In the genomic region with DNA sequence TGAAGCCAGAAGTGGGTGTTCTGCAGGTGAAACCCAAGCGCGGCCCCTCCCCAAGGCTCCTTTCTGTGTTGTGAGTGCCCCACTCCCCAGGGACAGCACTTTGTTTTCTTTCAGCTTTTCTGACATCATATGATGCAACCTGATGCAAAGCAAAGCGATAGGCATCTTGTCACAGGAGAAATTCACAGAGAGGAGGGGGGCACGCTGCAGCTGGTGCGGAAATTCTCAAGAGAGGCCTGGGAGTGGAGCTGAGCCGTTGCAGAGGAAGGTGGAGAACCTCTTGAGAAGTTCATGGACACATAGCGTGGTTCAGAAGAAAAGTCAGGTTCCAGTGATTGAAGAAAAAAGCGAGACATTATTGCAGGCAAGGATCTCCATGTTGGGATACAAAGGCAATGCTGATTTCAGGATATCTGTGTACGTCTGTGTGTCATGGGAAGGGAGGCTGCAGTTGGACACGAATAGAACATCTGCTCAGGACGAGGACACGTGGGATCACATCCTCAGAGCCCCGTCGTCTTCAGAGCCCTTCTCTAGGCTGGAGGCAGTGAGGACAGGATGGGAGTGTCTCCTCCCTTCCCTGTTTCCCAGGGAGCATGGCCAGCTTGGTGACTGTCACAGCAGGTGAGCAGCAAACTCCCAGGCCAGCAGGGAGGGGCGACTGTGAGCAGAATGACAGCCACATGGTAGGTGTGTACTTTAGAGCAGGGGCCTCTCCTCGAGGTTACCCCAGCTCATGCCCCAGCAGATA, we compare ENCODE assay signal across 1 cellular context.
A peak's percentile ranks its signal among the peaks of the same experiment; 100 is the strongest.
TF ChIP-seq lines count a peak whose summit lies in the region.

No MANE protein-coding gene starts in this region.

TF ChIP-seq in K562, 482 proteins besides CTCF, POLR2A, EP300 and RAD21 (continued from another document):
- TF ChIP-seq, protein P1, sequence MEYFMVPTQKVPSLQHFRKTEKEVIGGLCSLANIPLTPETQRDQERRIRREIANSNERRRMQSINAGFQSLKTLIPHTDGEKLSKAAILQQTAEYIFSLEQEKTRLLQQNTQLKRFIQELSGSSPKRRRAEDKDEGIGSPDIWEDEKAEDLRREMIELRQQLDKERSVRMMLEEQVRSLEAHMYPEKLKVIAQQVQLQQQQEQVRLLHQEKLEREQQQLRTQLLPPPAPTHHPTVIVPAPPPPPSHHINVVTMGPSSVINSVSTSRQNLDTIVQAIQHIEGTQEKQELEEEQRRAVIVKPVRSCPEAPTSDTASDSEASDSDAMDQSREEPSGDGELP (CRISPR knock-in tag; IDR thresholded peaks at IDR 0.05; ENCODE audit: borderline replicate concordance) = peak; percentile 93
- TF ChIP-seq ZNF584 (CRISPR knock-in tag; IDR thresholded peaks at IDR 0.05; ENCODE audit: low read depth) = peak; percentile 78
- no peak for TF ChIP-seq DACH1 (IDR thresholded peaks at IDR 0.05; ENCODE audit: partially characterized antibody)
- TF ChIP-seq SRF (CRISPR knock-in tag; IDR thresholded peaks at IDR 0.05) = peak in 1 of 2 experiments; percentile 42; a peak in 1 of 4 replicates
- TF ChIP-seq RBM39 (optimal IDR thresholded peaks at IDR 0.05; ENCODE audit: low read depth, low read length) = no peak
- TF ChIP-seq, protein P2, sequence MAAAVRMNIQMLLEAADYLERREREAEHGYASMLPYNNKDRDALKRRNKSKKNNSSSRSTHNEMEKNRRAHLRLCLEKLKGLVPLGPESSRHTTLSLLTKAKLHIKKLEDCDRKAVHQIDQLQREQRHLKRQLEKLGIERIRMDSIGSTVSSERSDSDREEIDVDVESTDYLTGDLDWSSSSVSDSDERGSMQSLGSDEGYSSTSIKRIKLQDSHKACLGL (CRISPR knock-in tag; IDR thresholded peaks at IDR 0.05; ENCODE audit: borderline replicate concordance, poor library complexity, severe bottlenecking) = peak; percentile 9
- peak; percentile 64; the same call in 1 of the 2 replicates for TF ChIP-seq ZNF197 (CRISPR knock-in tag; IDR thresholded peaks at IDR 0.05; ENCODE audit: low read depth)
- peak; percentile 79 for TF ChIP-seq CREM (IDR thresholded peaks at IDR 0.05; ENCODE audit: low read depth)
- peak; percentile 46 for TF ChIP-seq ETV1 (tag; conservative IDR thresholded peaks at IDR 0.05; ENCODE audit: low read depth)
- TF ChIP-seq RCOR1 (IDR thresholded peaks at IDR 0.05; ENCODE audit: borderline replicate concordance in 1 of 2, low read depth in 2 of 2, low read length in 2 of 2) = 0 out of 4 replicates have a peak, but pooled peaks of 1 of the 2 experiments have one; percentile 43
- TF ChIP-seq ZNF830 (CRISPR knock-in tag; IDR thresholded peaks at IDR 0.05) = 0 out of 2 replicates have a peak, but pooled peaks have one; percentile 44
- TF ChIP-seq DIDO1 (tag; IDR thresholded peaks at IDR 0.05; ENCODE audit: low read depth) = 0 out of 2 replicates have a peak, but pooled peaks have one; percentile 10
- TF ChIP-seq ZNF24 (IDR thresholded peaks at IDR 0.05) = peak; percentile 28; the same call in 1 of the 2 replicates
- TF ChIP-seq TAL1 (IDR thresholded peaks at IDR 0.05) = peak; percentile 20; the same call in 1 of the 2 replicates
- peak; percentile 31; the same call in 1 of the 2 replicates for TF ChIP-seq NBN (IDR thresholded peaks at IDR 0.05; ENCODE audit: low read depth)
- TF ChIP-seq, protein P3, sequence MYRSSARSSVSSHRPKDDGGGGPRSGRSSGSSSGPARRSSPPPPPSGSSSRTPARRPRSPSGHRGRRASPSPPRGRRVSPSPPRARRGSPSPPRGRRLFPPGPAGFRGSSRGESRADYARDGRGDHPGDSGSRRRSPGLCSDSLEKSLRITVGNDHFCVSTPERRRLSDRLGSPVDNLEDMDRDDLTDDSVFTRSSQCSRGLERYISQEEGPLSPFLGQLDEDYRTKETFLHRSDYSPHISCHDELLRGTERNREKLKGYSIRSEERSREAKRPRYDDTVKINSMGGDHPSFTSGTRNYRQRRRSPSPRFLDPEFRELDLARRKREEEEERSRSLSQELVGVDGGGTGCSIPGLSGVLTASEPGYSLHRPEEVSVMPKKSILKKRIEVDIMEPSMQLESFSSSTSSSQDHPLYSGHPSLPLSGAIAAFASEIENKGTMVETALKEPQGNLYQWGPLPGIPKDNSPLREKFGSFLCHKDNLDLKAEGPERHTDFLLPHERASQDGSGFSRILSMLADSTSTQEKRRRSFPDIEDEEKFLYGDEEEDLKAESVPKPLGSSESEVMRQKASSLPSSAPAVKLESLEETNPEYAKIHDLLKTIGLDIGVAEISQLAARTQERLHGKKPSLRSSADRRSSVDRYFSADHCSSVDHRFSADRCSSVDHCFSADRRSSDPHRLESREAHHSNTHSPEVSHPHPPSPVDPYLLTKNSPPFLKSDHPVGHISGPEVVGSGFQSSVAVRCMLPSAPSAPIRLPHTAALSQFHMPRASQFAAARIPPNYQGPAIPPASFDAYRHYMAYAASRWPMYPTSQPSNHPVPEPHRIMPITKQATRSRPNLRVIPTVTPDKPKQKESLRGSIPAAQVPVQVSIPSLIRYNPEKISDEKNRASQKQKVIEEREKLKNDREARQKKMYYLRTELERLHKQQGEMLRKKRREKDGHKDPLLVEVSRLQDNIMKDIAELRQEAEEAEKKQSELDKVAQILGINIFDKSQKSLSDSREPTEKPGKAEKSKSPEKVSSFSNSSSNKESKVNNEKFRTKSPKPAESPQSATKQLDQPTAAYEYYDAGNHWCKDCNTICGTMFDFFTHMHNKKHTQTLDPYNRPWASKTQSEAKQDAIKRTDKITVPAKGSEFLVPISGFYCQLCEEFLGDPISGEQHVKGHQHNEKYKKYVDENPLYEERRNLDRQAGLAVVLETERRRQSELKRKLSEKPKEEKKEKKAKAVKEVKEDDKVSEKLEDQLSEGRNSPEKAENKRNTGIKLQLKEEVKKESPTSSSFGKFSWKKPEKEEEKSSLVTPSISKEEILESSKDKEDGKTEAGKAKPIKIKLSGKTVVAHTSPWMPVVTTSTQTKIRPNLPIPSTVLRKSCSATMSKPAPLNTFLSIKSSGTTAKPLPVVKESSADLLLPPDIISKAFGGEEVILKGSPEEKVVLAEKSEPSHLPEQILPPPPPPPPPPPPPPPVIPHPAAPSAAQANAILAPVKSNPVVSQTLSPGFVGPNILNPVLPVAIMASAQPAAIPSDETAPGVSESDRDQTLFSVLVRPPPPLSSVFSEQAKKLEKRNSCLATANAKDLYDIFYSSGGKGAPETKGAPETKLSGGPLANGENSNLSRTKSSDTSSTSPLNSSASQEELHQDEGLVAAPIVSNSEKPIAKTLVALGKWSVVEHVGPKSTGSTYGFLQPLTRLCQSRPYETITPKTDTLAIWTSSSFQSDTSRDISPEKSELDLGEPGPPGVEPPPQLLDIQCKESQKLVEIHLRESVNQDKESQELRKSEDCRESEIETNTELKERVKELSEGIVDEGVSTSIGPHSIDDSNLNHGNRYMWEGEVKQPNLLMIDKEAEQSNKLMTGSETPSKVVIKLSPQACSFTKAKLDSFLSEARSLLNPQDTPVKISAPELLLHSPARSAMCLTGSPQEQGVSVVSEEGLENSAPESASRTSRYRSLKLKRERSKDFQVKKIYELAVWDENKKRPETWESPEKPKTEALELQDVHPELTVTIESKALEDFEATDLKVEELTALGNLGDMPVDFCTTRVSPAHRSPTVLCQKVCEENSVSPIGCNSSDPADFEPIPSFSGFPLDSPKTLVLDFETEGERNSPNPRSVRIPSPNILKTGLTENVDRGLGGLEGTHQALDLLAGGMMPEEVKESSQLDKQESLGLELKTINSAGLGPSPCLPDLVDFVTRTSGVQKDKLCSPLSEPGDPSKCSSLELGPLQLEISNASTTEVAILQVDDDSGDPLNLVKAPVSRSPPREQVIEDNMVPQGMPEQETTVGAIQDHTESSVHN (IDR thresholded peaks at IDR 0.05; ENCODE audit: borderline replicate concordance in 1 of 2, low read depth in 1 of 2) = peak in 1 of 2 experiments; percentile 60; a peak in 1 of 4 replicates
- TF ChIP-seq ZNF217 (CRISPR knock-in tag; IDR thresholded peaks at IDR 0.05) = no peak
- TF ChIP-seq SOX6 (IDR thresholded peaks at IDR 0.05) = peak; percentile 85
- TF ChIP-seq, protein P4, sequence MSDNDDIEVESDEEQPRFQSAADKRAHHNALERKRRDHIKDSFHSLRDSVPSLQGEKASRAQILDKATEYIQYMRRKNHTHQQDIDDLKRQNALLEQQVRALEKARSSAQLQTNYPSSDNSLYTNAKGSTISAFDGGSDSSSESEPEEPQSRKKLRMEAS (CRISPR knock-in tag; IDR thresholded peaks at IDR 0.05) = peak; percentile 60
- peak; percentile 99 for TF ChIP-seq CEBPG (CRISPR knock-in tag; IDR thresholded peaks at IDR 0.05)
- TF ChIP-seq CEBPG (tag; conservative IDR thresholded peaks at IDR 0.05 in 1 of 2, IDR thresholded peaks at IDR 0.05 in 1 of 2) = peak; percentile 97 to 99
TF ChIP-seq in K562: peak in this region for 90.
